Comparison of ENCODE assay signal across 2 cellular contexts in genomic region chr1:212595787-212596714, GRCh38.
TF ChIP-seq lines count a peak whose summit lies in the region.

No MANE protein-coding gene starts in this region.

TF ChIP-seq in K562, 482 proteins besides CTCF, POLR2A, EP300 and RAD21 (continued from another document and continues in another):
- TF ChIP-seq ZBTB5 (IDR thresholded peaks at IDR 0.05) (no peak), CHD4 (IDR thresholded peaks at IDR 0.05; ENCODE audit: insufficient read depth, insufficient replicate concordance, low read depth, low read length, poor library complexity, severe bottlenecking) (peak; percentile 58), VEZF1 (CRISPR knock-in tag; IDR thresholded peaks at IDR 0.05) (peak; percentile 50; the same call in 1 of the 2 replicates), LEF1 (IDR thresholded peaks at IDR 0.05) (peak; percentile 61; the same call in 1 of the 2 replicates), CXXC5 (CRISPR knock-in tag; IDR thresholded peaks at IDR 0.05) (peak; percentile 32; the same call in 1 of the 2 replicates), JUND (IDR thresholded peaks at IDR 0.05; ENCODE audit: borderline replicate concordance, low read depth, low read length) (peak; percentile 71), JUND (tag; IDR thresholded peaks at IDR 0.05; ENCODE audit: borderline replicate concordance, low read depth, low read length) (peak; percentile 90), MNT (conservative IDR thresholded peaks at IDR 0.05) (0 out of 4 replicates have a peak, but pooled peaks of 1 of the 2 experiments have one; percentile 31), CTBP1 (IDR thresholded peaks at IDR 0.05; ENCODE audit: borderline replicate concordance) (peak; percentile 4; the same call in 1 of the 2 replicates), ESRRB (CRISPR knock-in tag; IDR thresholded peaks at IDR 0.05; ENCODE audit: borderline replicate concordance) (0 out of 2 replicates have a peak, but pooled peaks have one; percentile 20), E2F6 (IDR thresholded peaks at IDR 0.05; ENCODE audit: borderline replicate concordance in 1 of 2, extremely low read depth in 1 of 2, insufficient read depth in 1 of 2, insufficient read length in 1 of 2, low read depth in 1 of 2, low read length in 1 of 2, poor library complexity in 1 of 2, severe bottlenecking in 1 of 2) (no peak), ATF1 (CRISPR knock-in tag; IDR thresholded peaks at IDR 0.05) (no peak), ATF1 (tag; IDR thresholded peaks at IDR 0.05) (peak; percentile 71), SRSF1 (IDR thresholded peaks at IDR 0.05; ENCODE audit: low read depth, low read length) (no peak), ZEB2 (IDR thresholded peaks at IDR 0.05) (peak; percentile 55; the same call in 1 of the 2 replicates), ZBTB11 (CRISPR knock-in tag; IDR thresholded peaks at IDR 0.05) (no peak), SMARCA4 (IDR thresholded peaks at IDR 0.05) (peak; percentile 60; the same call in 1 of the 2 replicates), HDAC3 (IDR thresholded peaks at IDR 0.05; ENCODE audit: borderline replicate concordance, partially characterized antibody) (peak; percentile 67)

TF ChIP-seq in liver, 16 proteins besides CTCF, POLR2A, EP300 and RAD21 (continued from another document):
- TF ChIP-seq GABPA (IDR thresholded peaks at IDR 0.05 in 1 of 2, conservative IDR thresholded peaks at IDR 0.05 in 1 of 2), result no peak
- TF ChIP-seq RXRA (IDR thresholded peaks at IDR 0.05), result peak in 1 of 2 donors; percentile 15
- TF ChIP-seq REST (IDR thresholded peaks at IDR 0.05), result peak; percentile 30
